1 cellular context compared by ENCODE assay signal in the genomic region with DNA sequence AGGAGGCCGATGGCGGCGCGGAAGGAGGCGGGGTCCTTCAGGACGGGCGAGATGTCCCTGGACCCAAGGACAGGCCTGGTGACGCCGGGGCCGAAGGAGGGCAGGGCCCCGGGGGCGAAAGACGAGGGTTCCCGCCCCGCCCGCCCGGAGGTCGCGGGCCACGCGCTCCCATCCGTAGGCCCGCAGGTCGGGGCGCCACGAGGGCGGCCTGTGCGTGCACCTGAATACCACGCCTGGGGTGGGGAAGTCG.
A peak's percentile ranks its signal among the peaks of the same experiment; 100 is the strongest.
TF ChIP-seq lines count a peak whose summit lies in the region.

No MANE protein-coding gene starts in this region.

TF ChIP-seq in H1, 55 proteins besides CTCF, POLR2A, EP300 and RAD21:
- TF ChIP-seq PHF8 (conservative IDR thresholded peaks at IDR 0.05; ENCODE audit: low read depth, low read length) (peak; percentile 82; the same call in 1 of the 2 replicates), SP1 (IDR thresholded peaks at IDR 0.05; ENCODE audit: low read depth, low read length) (no peak), RXRA (IDR thresholded peaks at IDR 0.05; ENCODE audit: insufficient read depth, low read depth, low read length) (no peak), BCL11A (IDR thresholded peaks at IDR 0.05; ENCODE audit: low read depth in 2 of 2, low read length in 2 of 2) (no peak), TAF7 (optimal IDR thresholded peaks at IDR 0.05; ENCODE audit: borderline replicate concordance, low read depth, low read length) (no peak), CBX5 (IDR thresholded peaks at IDR 0.05; ENCODE audit: low read depth, low read length) (no peak), CHD1 (IDR thresholded peaks at IDR 0.05; ENCODE audit: low read depth, low read length) (no peak), HDAC6 (IDR thresholded peaks at IDR 0.05; ENCODE audit: low read depth, low read length) (no peak), CREB1 (IDR thresholded peaks at IDR 0.05) (no peak), BRCA1 (IDR thresholded peaks at IDR 0.05; ENCODE audit: low read depth, low read length) (no peak), RFX5 (IDR thresholded peaks at IDR 0.05; ENCODE audit: borderline replicate concordance, low read depth, low read length) (no peak), SIRT6 (IDR thresholded peaks at IDR 0.05; ENCODE audit: low read length) (no peak), CEBPB (IDR thresholded peaks at IDR 0.05; ENCODE audit: low read depth, low read length) (no peak), CHD2 (IDR thresholded peaks at IDR 0.05; ENCODE audit: low read length) (no peak), FOSL1 (IDR thresholded peaks at IDR 0.05; ENCODE audit: insufficient read depth, low read depth, low read length) (no peak), EGR1 (IDR thresholded peaks at IDR 0.05; ENCODE audit: borderline replicate concordance, low read depth, low read length) (no peak), SUZ12 (IDR thresholded peaks at IDR 0.05; ENCODE audit: low read length) (no peak), POU5F1 (IDR thresholded peaks at IDR 0.05; ENCODE audit: low read depth, low read length) (no peak), MAFK (IDR thresholded peaks at IDR 0.05; ENCODE audit: low read depth, low read length) (no peak), ATF3 (IDR thresholded peaks at IDR 0.05; ENCODE audit: insufficient read depth, low read depth, low read length) (no peak), RBBP5 (IDR thresholded peaks at IDR 0.05; ENCODE audit: borderline replicate concordance, low read depth, low read length) (no peak; the same call in 1 of the 2 replicates), RNF2 (IDR thresholded peaks at IDR 0.05; ENCODE audit: borderline replicate concordance, low read depth, low read length, missing control alignments, poor library complexity, severe bottlenecking) (no peak), KDM4A (IDR thresholded peaks at IDR 0.05; ENCODE audit: low read depth, low read length, severe bottlenecking) (peak; percentile 11), KDM5A (IDR thresholded peaks at IDR 0.05; ENCODE audit: low read length) (no peak), SIN3A (conservative IDR thresholded peaks at IDR 0.05 in 1 of 2, IDR thresholded peaks at IDR 0.05 in 1 of 2; ENCODE audit: low read depth in 1 of 2, low read length in 2 of 2) (peak in 1 of 2 experiments; percentile 52; a peak in 1 of 4 replicates), E2F6 (IDR thresholded peaks at IDR 0.05) (peak; percentile 68; the same call in 1 of the 2 replicates), YY1 (IDR thresholded peaks at IDR 0.05; ENCODE audit: low read depth, low read length) (no peak), SAP30 (IDR thresholded peaks at IDR 0.05; ENCODE audit: insufficient read depth, insufficient replicate concordance, low read length) (no peak), HDAC2 (IDR thresholded peaks at IDR 0.05; ENCODE audit: borderline replicate concordance in 1 of 2, low read depth in 2 of 2, low read length in 2 of 2) (no peak), JUN (IDR thresholded peaks at IDR 0.05; ENCODE audit: low read depth, low read length) (no peak), TBP (IDR thresholded peaks at IDR 0.05; ENCODE audit: low read depth, low read length) (no peak), TAF1 (IDR thresholded peaks at IDR 0.05; ENCODE audit: low read depth, low read length) (no peak), CTBP2 (IDR thresholded peaks at IDR 0.05; ENCODE audit: borderline replicate concordance, insufficient read depth, insufficient read length, low read length) (no peak), GTF2F1 (IDR thresholded peaks at IDR 0.05; ENCODE audit: borderline replicate concordance, low read depth, low read length) (no peak), USF2 (IDR thresholded peaks at IDR 0.05; ENCODE audit: low read length) (no peak)
- TF ChIP-seq, protein P1, sequence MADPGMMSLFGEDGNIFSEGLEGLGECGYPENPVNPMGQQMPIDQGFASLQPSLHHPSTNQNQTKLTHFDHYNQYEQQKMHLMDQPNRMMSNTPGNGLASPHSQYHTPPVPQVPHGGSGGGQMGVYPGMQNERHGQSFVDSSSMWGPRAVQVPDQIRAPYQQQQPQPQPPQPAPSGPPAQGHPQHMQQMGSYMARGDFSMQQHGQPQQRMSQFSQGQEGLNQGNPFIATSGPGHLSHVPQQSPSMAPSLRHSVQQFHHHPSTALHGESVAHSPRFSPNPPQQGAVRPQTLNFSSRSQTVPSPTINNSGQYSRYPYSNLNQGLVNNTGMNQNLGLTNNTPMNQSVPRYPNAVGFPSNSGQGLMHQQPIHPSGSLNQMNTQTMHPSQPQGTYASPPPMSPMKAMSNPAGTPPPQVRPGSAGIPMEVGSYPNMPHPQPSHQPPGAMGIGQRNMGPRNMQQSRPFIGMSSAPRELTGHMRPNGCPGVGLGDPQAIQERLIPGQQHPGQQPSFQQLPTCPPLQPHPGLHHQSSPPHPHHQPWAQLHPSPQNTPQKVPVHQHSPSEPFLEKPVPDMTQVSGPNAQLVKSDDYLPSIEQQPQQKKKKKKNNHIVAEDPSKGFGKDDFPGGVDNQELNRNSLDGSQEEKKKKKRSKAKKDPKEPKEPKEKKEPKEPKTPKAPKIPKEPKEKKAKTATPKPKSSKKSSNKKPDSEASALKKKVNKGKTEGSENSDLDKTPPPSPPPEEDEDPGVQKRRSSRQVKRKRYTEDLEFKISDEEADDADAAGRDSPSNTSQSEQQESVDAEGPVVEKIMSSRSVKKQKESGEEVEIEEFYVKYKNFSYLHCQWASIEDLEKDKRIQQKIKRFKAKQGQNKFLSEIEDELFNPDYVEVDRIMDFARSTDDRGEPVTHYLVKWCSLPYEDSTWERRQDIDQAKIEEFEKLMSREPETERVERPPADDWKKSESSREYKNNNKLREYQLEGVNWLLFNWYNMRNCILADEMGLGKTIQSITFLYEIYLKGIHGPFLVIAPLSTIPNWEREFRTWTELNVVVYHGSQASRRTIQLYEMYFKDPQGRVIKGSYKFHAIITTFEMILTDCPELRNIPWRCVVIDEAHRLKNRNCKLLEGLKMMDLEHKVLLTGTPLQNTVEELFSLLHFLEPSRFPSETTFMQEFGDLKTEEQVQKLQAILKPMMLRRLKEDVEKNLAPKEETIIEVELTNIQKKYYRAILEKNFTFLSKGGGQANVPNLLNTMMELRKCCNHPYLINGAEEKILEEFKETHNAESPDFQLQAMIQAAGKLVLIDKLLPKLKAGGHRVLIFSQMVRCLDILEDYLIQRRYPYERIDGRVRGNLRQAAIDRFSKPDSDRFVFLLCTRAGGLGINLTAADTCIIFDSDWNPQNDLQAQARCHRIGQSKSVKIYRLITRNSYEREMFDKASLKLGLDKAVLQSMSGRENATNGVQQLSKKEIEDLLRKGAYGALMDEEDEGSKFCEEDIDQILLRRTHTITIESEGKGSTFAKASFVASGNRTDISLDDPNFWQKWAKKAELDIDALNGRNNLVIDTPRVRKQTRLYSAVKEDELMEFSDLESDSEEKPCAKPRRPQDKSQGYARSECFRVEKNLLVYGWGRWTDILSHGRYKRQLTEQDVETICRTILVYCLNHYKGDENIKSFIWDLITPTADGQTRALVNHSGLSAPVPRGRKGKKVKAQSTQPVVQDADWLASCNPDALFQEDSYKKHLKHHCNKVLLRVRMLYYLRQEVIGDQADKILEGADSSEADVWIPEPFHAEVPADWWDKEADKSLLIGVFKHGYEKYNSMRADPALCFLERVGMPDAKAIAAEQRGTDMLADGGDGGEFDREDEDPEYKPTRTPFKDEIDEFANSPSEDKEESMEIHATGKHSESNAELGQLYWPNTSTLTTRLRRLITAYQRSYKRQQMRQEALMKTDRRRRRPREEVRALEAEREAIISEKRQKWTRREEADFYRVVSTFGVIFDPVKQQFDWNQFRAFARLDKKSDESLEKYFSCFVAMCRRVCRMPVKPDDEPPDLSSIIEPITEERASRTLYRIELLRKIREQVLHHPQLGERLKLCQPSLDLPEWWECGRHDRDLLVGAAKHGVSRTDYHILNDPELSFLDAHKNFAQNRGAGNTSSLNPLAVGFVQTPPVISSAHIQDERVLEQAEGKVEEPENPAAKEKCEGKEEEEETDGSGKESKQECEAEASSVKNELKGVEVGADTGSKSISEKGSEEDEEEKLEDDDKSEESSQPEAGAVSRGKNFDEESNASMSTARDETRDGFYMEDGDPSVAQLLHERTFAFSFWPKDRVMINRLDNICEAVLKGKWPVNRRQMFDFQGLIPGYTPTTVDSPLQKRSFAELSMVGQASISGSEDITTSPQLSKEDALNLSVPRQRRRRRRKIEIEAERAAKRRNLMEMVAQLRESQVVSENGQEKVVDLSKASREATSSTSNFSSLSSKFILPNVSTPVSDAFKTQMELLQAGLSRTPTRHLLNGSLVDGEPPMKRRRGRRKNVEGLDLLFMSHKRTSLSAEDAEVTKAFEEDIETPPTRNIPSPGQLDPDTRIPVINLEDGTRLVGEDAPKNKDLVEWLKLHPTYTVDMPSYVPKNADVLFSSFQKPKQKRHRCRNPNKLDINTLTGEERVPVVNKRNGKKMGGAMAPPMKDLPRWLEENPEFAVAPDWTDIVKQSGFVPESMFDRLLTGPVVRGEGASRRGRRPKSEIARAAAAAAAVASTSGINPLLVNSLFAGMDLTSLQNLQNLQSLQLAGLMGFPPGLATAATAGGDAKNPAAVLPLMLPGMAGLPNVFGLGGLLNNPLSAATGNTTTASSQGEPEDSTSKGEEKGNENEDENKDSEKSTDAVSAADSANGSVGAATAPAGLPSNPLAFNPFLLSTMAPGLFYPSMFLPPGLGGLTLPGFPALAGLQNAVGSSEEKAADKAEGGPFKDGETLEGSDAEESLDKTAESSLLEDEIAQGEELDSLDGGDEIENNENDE (IDR thresholded peaks at IDR 0.05; ENCODE audit: insufficient replicate concordance, low read length) = no peak
